29 cellular contexts compared by ENCODE assay signal in the genomic region with DNA sequence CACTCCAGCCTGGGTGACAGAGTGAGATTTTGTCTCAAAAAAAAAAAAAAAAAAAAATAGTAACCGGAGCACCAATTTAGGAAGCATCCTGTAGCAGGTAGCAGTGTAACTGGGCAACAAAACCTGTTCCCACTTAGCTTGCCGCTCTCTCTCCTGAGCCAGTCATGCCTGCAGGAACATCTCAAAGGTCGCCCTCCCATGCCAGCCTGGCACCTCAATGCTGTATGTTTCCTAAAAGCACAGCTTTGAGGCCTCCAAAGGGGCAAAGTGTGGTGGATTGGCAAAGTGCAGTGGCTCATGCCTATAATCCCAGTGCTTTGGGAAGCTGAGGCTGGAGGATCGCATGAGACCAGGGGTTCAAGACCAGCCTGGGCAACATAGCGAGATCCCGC. TPM values are rescaled to one million over a fixed set of nuclear protein-coding genes. Genes with fewer than 3 reads are reported as not detected.
A peak's percentile ranks its signal among the peaks of the same experiment; 100 is the strongest.
DNase-seq lines count a peak whose midpoint lies in the region; ATAC-seq, FAIRE-seq and TF ChIP-seq lines count a peak whose summit lies in the region.
"Had no signal": no experiment of that assay in that cellular context is flagged by ENCODE, and none has a peak within 500 bp of the region (broad histone marks: within the 10 kb centered on the region; RNA-seq: fewer than 3 reads in every experiment).

No MANE protein-coding gene starts in this region.

- H3K4me3 Mint-ChIP-seq in immature natural killer cell, result no peak overlapping the region
- no peak overlapping the region for H3K4me3 Mint-ChIP-seq in activated CD4-positive, alpha-beta memory T cell treated with anti-CD3 and anti-CD28 coated beads for 36 hours
- H3K4me3 Mint-ChIP-seq: CD14-positive monocyte; CD4-positive, alpha-beta memory T cell; CD4-positive, CD25-positive, alpha-beta regulatory T cell; CD8-positive, alpha-beta memory T cell had no signal

- H3K79me2 ChIP-seq in HepG2 (ENCODE audit: insufficient read depth, low read length) (no peaks in the 10 kb centered on the region), osteoblast (ENCODE audit: insufficient read depth, low read length) (no peaks in the 10 kb centered on the region)

- H3K4me2 ChIP-seq in HepG2 (ENCODE audit: low read depth, low read length), result no peak overlapping the region
- no peak overlapping the region for H3K4me2 ChIP-seq in osteoblast (ENCODE audit: insufficient read depth, low read length)
- H3K4me2 ChIP-seq: BLaER1 had no signal

- 96% methylated on average over 4 of the region's 6 CpGs for WGBS in right lobe of liver (ENCODE audit: insufficient coverage, low coverage, low lambda C conversion rate, missing lambda C conversion rate)
- 91% methylated on average over 6 of the region's 6 CpGs for WGBS in HepG2 (ENCODE audit: low lambda C conversion rate)
- WGBS in spleen, 5 donors, result 86 to 96% (median 95%) methylated on average over 6 of the region's 6 CpGs

- H3K27me3 ChIP-seq in right lobe of liver (no peaks in the 10 kb centered on the region), HepG2 (ENCODE audit: control insufficient read depth in 1 of 2, insufficient read depth in 2 of 2, low read length in 2 of 2) (peaks cover 0 to 11% of the 10 kb centered on the region in 2 experiments; a peak in 2 of 5 replicates), osteoblast (ENCODE audit: insufficient read depth, low read length) (peaks cover 29% of the 10 kb centered on the region), spleen (replicated peaks in 1 of 7) (peaks cover 0 to 52% (median 0%) of the 10 kb centered on the region in 7 donors)
- H3K27me3 ChIP-seq: BE2C, BLaER1 had no signal

- TF ChIP-seq POLR2A in right lobe of liver (IDR thresholded peaks at IDR 0.05), result no peak
- no peak for TF ChIP-seq POLR2A in HepG2 (IDR thresholded peaks at IDR 0.05; ENCODE audit: insufficient read depth in 1 of 2, low read depth in 2 of 2, low read length in 2 of 2)
- no peak for TF ChIP-seq POLR2A in spleen (IDR thresholded peaks at IDR 0.05)

- H3K27ac Mint-ChIP-seq in immature natural killer cell, result no peak overlapping the region
- no peak overlapping the region for H3K27ac Mint-ChIP-seq in activated CD4-positive, alpha-beta memory T cell treated with anti-CD3 and anti-CD28 coated beads for 36 hours
- H3K27ac Mint-ChIP-seq: CD14-positive monocyte; CD4-positive, alpha-beta memory T cell; CD4-positive, CD25-positive, alpha-beta regulatory T cell; CD8-positive, alpha-beta memory T cell had no signal

- TF ChIP-seq RAD21 in HepG2 (CRISPR knock-in tag; IDR thresholded peaks at IDR 0.05), result no peak

- CTCF ChIA-PET in HepG2 (lab: Yijun Ruan, JAX; ENCODE audit: low intra/inter-chr PET ratio, low total read pairs), result no interaction called here
- CTCF ChIA-PET in activated CD4-positive, alpha-beta memory T cell treated with anti-CD3 and anti-CD28 coated beads for 36 hours (lab: Charles Lee), result interaction anchor here (0.6 kb wide), 1 partner anchor 29 kb away, joined by 3 read pairs; no protein-coding TSS in a partner anchor

- BruUV-seq in HepG2 (replicated peaks; lab: Mats Ljungman, UMichigan), result no TSS peak

- POLR2A ChIA-PET in HepG2 (lab: Yijun Ruan, JAX), result interaction anchor here (0.6 to 0.7 kb wide), 2 partner anchors 22 to 66 kb away, joined by 3 read pairs; no protein-coding TSS in a partner anchor
- POLR2A ChIA-PET in activated CD4-positive, alpha-beta memory T cell treated with anti-CD3 and anti-CD28 coated beads for 36 hours (lab: Charles Lee), result no interaction called here

- ATAC-seq in right lobe of liver (peak in 2 of 4 donors; percentile 37 to 42), HepG2 (no peak), left lobe of liver (peak; percentile 72), GM18519 (IDR thresholded peaks at IDR 0.05; ENCODE audit: low FRiP score, unreplicated experiment) (no peak)
- ATAC-seq: GM12878 had no signal

- H3K9me3 ChIP-seq in right lobe of liver, result no peaks in the 10 kb centered on the region
- H3K9me3 ChIP-seq in HepG2 (ENCODE audit: low read length), result no peaks in the 10 kb centered on the region
- H3K9me3 ChIP-seq in osteoblast (ENCODE audit: low read depth, low read length), result no peaks in the 10 kb centered on the region
- H3K9me3 ChIP-seq in spleen, result no peaks in the 10 kb centered on the region
- H3K9me3 ChIP-seq: BE2C, BLaER1 had no signal

- TF ChIP-seq CTCF in right lobe of liver (IDR thresholded peaks at IDR 0.05), result no peak
- TF ChIP-seq CTCF in HepG2 (CRISPR knock-in tag; IDR thresholded peaks at IDR 0.05), result no peak
- no peak for TF ChIP-seq CTCF in osteoblast (IDR thresholded peaks at IDR 0.05; ENCODE audit: extremely low read depth, low read depth, low read length)
- no peak for TF ChIP-seq CTCF in spleen (IDR thresholded peaks at IDR 0.05 in 8 of 11, conservative IDR thresholded peaks at IDR 0.05 in 3 of 11)

- H3K4me1 ChIP-seq in right lobe of liver (peaks cover 0 to 8% (median 0%) of the 10 kb centered on the region in 4 donors), HepG2 (ENCODE audit: insufficient read depth, low read length) (peaks cover 14% of the 10 kb centered on the region), osteoblast (ENCODE audit: insufficient read depth, low read length) (no peaks in the 10 kb centered on the region), spleen (no peaks in the 10 kb centered on the region)
- H3K4me1 ChIP-seq: BE2C had no signal

- H3K27me3 Mint-ChIP-seq in immature natural killer cell (ENCODE audit: low read depth in 3 of 3), result peaks cover 0 to 8% (median 2%) of the 10 kb centered on the region in 3 donors
- H3K27me3 Mint-ChIP-seq in activated CD4-positive, alpha-beta memory T cell treated with anti-CD3 and anti-CD28 coated beads for 36 hours, result peaks cover 3% of the 10 kb centered on the region

- in situ Hi-C loops in HepG2 (cut with HindIII; ENCODE audit: extremely low pct_ligation_motif_present, low pct_unique_long_range_greater_than_20kb), result no loop called here

- H3K9me3 Mint-ChIP-seq in immature natural killer cell, result no peaks in the 10 kb centered on the region
- no peaks in the 10 kb centered on the region for H3K9me3 Mint-ChIP-seq in activated CD4-positive, alpha-beta memory T cell treated with anti-CD3 and anti-CD28 coated beads for 36 hours
- H3K9me3 Mint-ChIP-seq: CD8-positive, alpha-beta memory T cell had no signal

- H3K36me3 ChIP-seq in right lobe of liver, result no peaks in the 10 kb centered on the region
- no peaks in the 10 kb centered on the region for H3K36me3 ChIP-seq in HepG2 (replicated peaks in 1 of 2; ENCODE audit: control insufficient read depth in 1 of 2, insufficient read depth in 2 of 2, low read length in 2 of 2)
- no peaks in the 10 kb centered on the region for H3K36me3 ChIP-seq in osteoblast (ENCODE audit: insufficient read depth, low read length)
- no peaks in the 10 kb centered on the region for H3K36me3 ChIP-seq in spleen
- H3K36me3 ChIP-seq: BE2C, BLaER1 had no signal

- no peak overlapping the region for H2AFZ ChIP-seq in HepG2 (ENCODE audit: low read length)
- H2AFZ ChIP-seq in osteoblast (ENCODE audit: low read length), result no peak overlapping the region

- FAIRE-seq in HepG2 (lab: Jason Lieb, UNC), result no peak
- FAIRE-seq: A204.1, GM12878, GM12892, GM18507, GM19239 had no signal

- no peak overlapping the region for H3K27ac ChIP-seq in right lobe of liver
- H3K27ac ChIP-seq in HepG2 (ENCODE audit: extremely low read length, insufficient read depth, low read length), result no peak overlapping the region
- no peak overlapping the region for H3K27ac ChIP-seq in osteoblast (ENCODE audit: low read depth, low read length)
- no peak overlapping the region for H3K27ac ChIP-seq in spleen
- H3K27ac ChIP-seq: BLaER1 had no signal

- H3K36me3 Mint-ChIP-seq in immature natural killer cell, result no peaks in the 10 kb centered on the region
- no peaks in the 10 kb centered on the region for H3K36me3 Mint-ChIP-seq in activated CD4-positive, alpha-beta memory T cell treated with anti-CD3 and anti-CD28 coated beads for 36 hours
- H3K36me3 Mint-ChIP-seq: CD14-positive monocyte; CD4-positive, alpha-beta memory T cell; CD4-positive, CD25-positive, alpha-beta regulatory T cell; CD8-positive, alpha-beta memory T cell had no signal

- H3K4me3 ChIP-seq in right lobe of liver (no peak overlapping the region), HepG2 (replicated peaks in 1 of 3; ENCODE audit: insufficient read depth in 1 of 3, low read depth in 2 of 3, low read length in 3 of 3) (no peak overlapping the region), osteoblast (ENCODE audit: insufficient read depth, low read length) (no peak overlapping the region), spleen (no peak overlapping the region)
- H3K4me3 ChIP-seq: BLaER1, GM12878 had no signal

- H3K9ac ChIP-seq in HepG2 (ENCODE audit: insufficient read depth, low read depth, low read length), result no peak overlapping the region
- H3K9ac ChIP-seq: BLaER1 had no signal

- H4K20me1 ChIP-seq in HepG2 (ENCODE audit: insufficient read depth, low read length) (no peaks in the 10 kb centered on the region), osteoblast (ENCODE audit: insufficient read depth, low read length) (no peaks in the 10 kb centered on the region)
- H4K20me1 ChIP-seq: BLaER1 had no signal

- no peaks in the 10 kb centered on the region for H3K4me1 Mint-ChIP-seq in immature natural killer cell
- no peaks in the 10 kb centered on the region for H3K4me1 Mint-ChIP-seq in activated CD4-positive, alpha-beta memory T cell treated with anti-CD3 and anti-CD28 coated beads for 36 hours (ENCODE audit: low read depth)
- H3K4me1 Mint-ChIP-seq: CD14-positive monocyte; CD4-positive, alpha-beta memory T cell; CD4-positive, CD25-positive, alpha-beta regulatory T cell; CD8-positive, alpha-beta memory T cell had no signal

- DNase-seq in right lobe of liver (peak in 2 of 3 donors; percentile 41 to 63), HepG2 (ENCODE audit: low spot score) (no peak), left lobe of liver (ENCODE audit: low spot score) (no peak), osteoblast (ENCODE audit: insufficient read length, low spot score, missing footprints) (peak; percentile 5), spleen (peak; percentile 16), immature natural killer cell (no peak)
- DNase-seq in activated CD4-positive, alpha-beta memory T cell treated with anti-CD3 and anti-CD28 coated beads for 36 hours, result no peak
- DNase-seq: 8988T; ACHN; BE2C; C1 segment of cervical spinal cord; CD4-positive, alpha-beta memory T cell; CD4-positive, CD25-positive, alpha-beta regulatory T cell; CD8-positive, alpha-beta memory T cell; COR-L47; DMS 273 treated with DMSO at 0.1 percent for 48 hours; DMS153; DMS53; DND-41; EL; GDM1 had no signal

- intact Hi-C loops in right lobe of liver (cut with DNase I), result no loop called here
- intact Hi-C loops in HepG2 (cut with micrococcal nuclease; ENCODE audit: unreplicated experiment), result no loop called here
- intact Hi-C loops in spleen (cut with DNase I; ENCODE audit: low total_unique reads), result no loop called here
- intact Hi-C loops in activated CD4-positive, alpha-beta memory T cell treated with anti-CD3 and anti-CD28 coated beads for 36 hours (cut with micrococcal nuclease), result no loop called here

- no peak for TF ChIP-seq EP300 in HepG2 (IDR thresholded peaks at IDR 0.05; ENCODE audit: low read depth in 2 of 2, low read length in 2 of 2)
- TF ChIP-seq EP300 in HepG2 (CRISPR knock-in tag; IDR thresholded peaks at IDR 0.05; ENCODE audit: borderline replicate concordance), result no peak

RNA-seq across cellular contexts. Expression of gene FUBP3, which starts 22.3 kb away (rescaled TPM):
- 10 to 100 TPM; 21.3 to 35.7 (median 25.2) TPM for total RNA-seq in right lobe of liver
- 40.0 and 42.7 TPM in 2 replicates for total RNA-seq in HepG2 (2016; rRNA removed; fragmentation: Illumina TruSeq; extraction: Trizol)
- total RNA-seq in HepG2 (2016; cell fraction: cytosol; rRNA removed; fragmentation: Illumina TruSeq; extraction: Trizol; ENCODE audit: low read depth), result 6.3 and 7.8 TPM in 2 replicates
- total RNA-seq in HepG2 (2016; cell fraction: insoluble cytoplasmic fraction; rRNA removed; fragmentation: Illumina TruSeq; extraction: Trizol), result 36.9 and 42.9 TPM in 2 replicates
- total RNA-seq in HepG2 (2016; cell fraction: membrane; rRNA removed; fragmentation: Illumina TruSeq; extraction: Trizol), result 18.7 and 20.2 TPM in 2 replicates
- 29.1 and 31.8 TPM in 2 replicates for total RNA-seq in HepG2 (2016; cell fraction: nucleus; rRNA removed; fragmentation: Illumina TruSeq; extraction: Trizol)
- polyA plus RNA-seq in HepG2 (2011; rRNA removed), result 28.7 and 45.9 TPM in 2 replicates
- 19.2 and 22.5 TPM in 2 replicates for polyA plus RNA-seq in HepG2 (2011; cell fraction: cytosol; rRNA removed)
- polyA plus RNA-seq in HepG2 (2011; cell fraction: nucleus; rRNA removed), result 87.0 and 120 TPM in 2 replicates
- polyA plus RNA-seq in HepG2 (2012), result 32.5 and 37.6 TPM in 2 replicates
- polyA plus RNA-seq in HepG2 (2016; cell fraction: cytosol; fragmentation: Illumina TruSeq; extraction: Trizol; ENCODE audit: low read depth), result 4.9 and 5.9 TPM in 2 replicates
- 52.7 and 56.2 TPM in 2 replicates for polyA plus RNA-seq in HepG2 (2016; cell fraction: insoluble cytoplasmic fraction; fragmentation: Illumina TruSeq; extraction: Trizol; ENCODE audit: low read depth)
- 13.3 and 13.7 TPM in 2 replicates for polyA plus RNA-seq in HepG2 (2016; cell fraction: membrane; fragmentation: Illumina TruSeq; extraction: Trizol; ENCODE audit: low read depth)
- polyA plus RNA-seq in HepG2 (2016; cell fraction: nucleus; fragmentation: Illumina TruSeq; extraction: Trizol; ENCODE audit: insufficient read depth, low read depth), result 67.5 and 77.3 TPM in 2 replicates
- polyA minus RNA-seq in HepG2 (2011; rRNA and poly(A)+ RNA removed; ENCODE audit: low replicate concordance), result 35.2 and 98.1 TPM in 2 replicates
- 16.8 and 22.0 TPM in 2 replicates for polyA minus RNA-seq in HepG2 (2011; cell fraction: cytosol; rRNA and poly(A)+ RNA removed)
- 26.3 and 38.8 TPM in 2 replicates for polyA minus RNA-seq in HepG2 (2011; cell fraction: nucleus; rRNA and poly(A)+ RNA removed)
- 31.1 TPM for total RNA-seq in left lobe of liver
- total RNA-seq in osteoblast, result 45.6 and 46.3 TPM in 2 replicates
- 10 to 100 TPM; 26.9 to 46.1 (median 39.8) TPM for total RNA-seq in spleen
- 10 to 100 TPM; 14.7 to 21.0 (median 19.4) TPM for polyA plus RNA-seq in spleen
- polyA plus RNA-seq in immature natural killer cell, result 10 to 100 TPM; 14.3 to 34.2 (median 16.3) TPM
- total RNA-seq in activated CD4-positive, alpha-beta memory T cell treated with anti-CD3 and anti-CD28 coated beads for 36 hours, result 10 to 100 TPM; 31.8 to 37.5 TPM

Comparison
In these comparisons a context has a peak if more than half of its experiments do, and no peak if none do; other contexts are left out.
1. DNase-seq: peak in right lobe of liver (2 of 3), osteoblast (single experiment) and spleen (single experiment); none in HepG2 (single experiment), left lobe of liver (single experiment), immature natural killer cell (0 of 3) and activated CD4-positive, alpha-beta memory T cell treated with anti-CD3 and anti-CD28 coated beads for 36 hours (single experiment).